Comparison of ENCODE assay signal across 8 cellular contexts in the genomic region with DNA sequence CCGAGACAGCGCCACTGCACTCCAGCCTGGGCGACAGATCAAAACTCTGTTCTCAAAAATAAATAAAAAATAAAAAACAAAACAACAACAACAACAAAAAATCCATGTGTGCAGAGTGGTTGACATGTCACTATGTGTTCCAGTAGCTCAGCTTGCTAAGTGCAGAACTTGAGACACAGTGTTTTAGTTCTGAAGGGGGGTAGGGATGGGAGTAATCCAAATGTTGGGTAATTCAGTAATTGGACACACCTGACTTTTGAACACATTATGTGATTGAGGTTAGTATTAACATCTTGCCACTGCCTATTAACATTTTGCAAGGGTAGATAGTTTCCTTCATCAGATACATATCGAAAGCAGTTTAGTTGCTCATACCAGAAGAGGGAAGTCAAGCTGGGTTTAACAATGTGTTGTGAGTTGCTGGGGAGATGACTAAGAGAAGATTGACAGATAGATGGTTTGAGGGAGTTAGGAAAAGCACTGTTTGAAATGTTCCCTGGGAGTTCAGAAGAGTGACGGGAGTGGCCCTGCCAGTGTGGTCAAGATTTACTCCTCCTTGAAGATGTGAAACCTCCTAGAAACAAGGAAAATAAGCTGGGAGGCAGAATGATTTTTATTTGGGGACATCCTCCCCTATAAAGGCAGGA. TPM values are rescaled to one million over a fixed set of nuclear protein-coding genes. Genes with fewer than 3 reads are reported as not detected.
A peak's percentile ranks its signal among the peaks of the same experiment; 100 is the strongest.
DNase-seq lines count a peak whose midpoint lies in the region; ATAC-seq and TF ChIP-seq lines count a peak whose summit lies in the region.

No MANE protein-coding gene starts in this region.

- H4K20me1 ChIP-seq in Karpas-422 (ENCODE audit: insufficient read depth, low read depth, low read length) = no peaks in the 10 kb centered on the region

- H3K36me3 ChIP-seq in Karpas-422 (ENCODE audit: insufficient read depth, low read length) (no peaks in the 10 kb centered on the region), tibial nerve (no peaks in the 10 kb centered on the region)

- no peak overlapping the region for H3K9ac ChIP-seq in Karpas-422 (ENCODE audit: low read length)

- no peaks in the 10 kb centered on the region for H3K9me2 ChIP-seq in Karpas-422 (replicated peaks; ENCODE audit: insufficient read depth, low read length)

- peaks cover 20% of the 10 kb centered on the region for H3K4me1 ChIP-seq in Karpas-422 (ENCODE audit: low read length)
- peaks cover 0 to 10% (median 0%) of the 10 kb centered on the region in 4 donors for H3K4me1 ChIP-seq in tibial nerve

- peak overlapping the region; percentile 60; the same call in 1 of the 2 replicates for H3K4me3 ChIP-seq in Karpas-422 (ENCODE audit: low read length)
- H3K4me3 ChIP-seq in tibial nerve = peak overlapping the region; percentile 38 to 76 (median 52)

- H3K4me2 ChIP-seq in Karpas-422 (ENCODE audit: low read depth, low read length, poor library complexity, severe bottlenecking) = peak overlapping the region; percentile 68

- DNase-seq in NCI-H1417 (lab: John Stamatoyannopoulos, UW) (peak in 2 of 3 experiments; percentile 24 to 46), NCI-H1417 treated with DMSO at 0.1 percent for 48 hours (lab: John Stamatoyannopoulos, UW) (no peak), Karpas-422 (peak; percentile 44), astrocyte of the hippocampus (ENCODE audit: low read depth, low spot score) (peak; percentile 56), kidney glomerular epithelial cell (lab: John Stamatoyannopoulos, UW) (peak; percentile 70), tibial nerve (ENCODE audit: low spot score in 2 of 2) (no peak), DMS79 (lab: John Stamatoyannopoulos, UW) (no peak)

- H3K27ac ChIP-seq in Karpas-422 (ENCODE audit: low read length) = no peak overlapping the region
- H3K27ac ChIP-seq in tibial nerve = peak overlapping the region in 3 of 4 donors; percentile 74 to 86 (median 83)

- ATAC-seq in GM21737 (IDR thresholded peaks at IDR 0.05; ENCODE audit: unreplicated experiment) = peak; percentile 78

- peak overlapping the region; percentile 27; the same call in 1 of the 2 replicates for H2AFZ ChIP-seq in Karpas-422 (ENCODE audit: low read length)

- 71 to 77% methylated on average over 5 of the region's 5 CpGs for WGBS in tibial nerve, 2 donors

- no peak for TF ChIP-seq POLR2A in tibial nerve (IDR thresholded peaks at IDR 0.05)

- H3K27me3 ChIP-seq in Karpas-422 (ENCODE audit: low read length) (no peaks in the 10 kb centered on the region), tibial nerve (no peaks in the 10 kb centered on the region)

- no peaks in the 10 kb centered on the region for H3K9me3 ChIP-seq in Karpas-422 (ENCODE audit: low read length)
- H3K9me3 ChIP-seq in tibial nerve = no peaks in the 10 kb centered on the region

- no peaks in the 10 kb centered on the region for H3K79me2 ChIP-seq in Karpas-422 (ENCODE audit: low read length)

- TF ChIP-seq CTCF in tibial nerve (IDR thresholded peaks at IDR 0.05) = no peak

- no peak for TF ChIP-seq EP300 in tibial nerve (IDR thresholded peaks at IDR 0.05)

RNA-seq across cellular contexts. Expression of a gene that starts 0.9 kb away (rescaled TPM):
- total RNA-seq in Karpas-422 (2014; rRNA removed; shearing (Covaris generic); ENCODE audit: low replicate concordance) = 0.83 and 2.9 TPM in 2 replicates
- total RNA-seq in tibial nerve = 1 to 10 TPM; 3.3 to 4.4 (median 3.9) TPM

RNA-seq across cellular contexts. Expression of a gene that starts 47.2 kb away (rescaled TPM):
- 0.51 TPM in 1 of 2 replicates, not detected in the other for total RNA-seq in Karpas-422 (2014; rRNA removed; shearing (Covaris generic); ENCODE audit: low replicate concordance)
- not detected for total RNA-seq in tibial nerve

Comparison
In these comparisons a context has a peak if more than half of its experiments do, and no peak if none do; other contexts are left out.
1. DNase-seq: peak in NCI-H1417 (2 of 3), Karpas-422 (single experiment), astrocyte of the hippocampus (single experiment) and kidney glomerular epithelial cell (single experiment); none in NCI-H1417 treated with DMSO at 0.1 percent for 48 hours (single experiment), tibial nerve (0 of 2) and DMS79 (single experiment).